Comparison of ENCODE assay signal across 1 cellular context in genomic region chr5:131635755-131636479, GRCh38.
TF ChIP-seq lines count a peak whose summit lies in the region.

No MANE protein-coding gene starts in this region.

TF ChIP-seq in HEK293, 187 proteins besides CTCF, POLR2A, EP300 and RAD21 (continued from another document):
- TF ChIP-seq PRDM2 (tag by site-specific recombination; IDR thresholded peaks at IDR 0.05; ENCODE audit: borderline replicate concordance) (no peak), ZNF169 (tag by site-specific recombination; IDR thresholded peaks at IDR 0.05) (no peak), BCL6B (tag by site-specific recombination; IDR thresholded peaks at IDR 0.05) (no peak), ZSCAN5A (tag by site-specific recombination; IDR thresholded peaks at IDR 0.05) (no peak), ZNF514 (tag by site-specific recombination; IDR thresholded peaks at IDR 0.05) (no peak), ZNF23 (tag by site-specific recombination; IDR thresholded peaks at IDR 0.05; ENCODE audit: borderline replicate concordance) (no peak), SP3 (tag by site-specific recombination; IDR thresholded peaks at IDR 0.05) (no peak), ZNF239 (tag by site-specific recombination; IDR thresholded peaks at IDR 0.05) (no peak), PRDM6 (tag by site-specific recombination; IDR thresholded peaks at IDR 0.05) (peak; percentile 49; the same call in 1 of the 2 replicates), ZBTB44 (tag by site-specific recombination; IDR thresholded peaks at IDR 0.05) (no peak), ZBTB17 (tag by site-specific recombination; IDR thresholded peaks at IDR 0.05) (no peak), ZNF530 (tag by site-specific recombination; IDR thresholded peaks at IDR 0.05; ENCODE audit: low read depth) (no peak), ZSCAN4 (tag by site-specific recombination; IDR thresholded peaks at IDR 0.05) (no peak), YY1 (tag by site-specific recombination; IDR thresholded peaks at IDR 0.05) (0 out of 2 replicates have a peak, but pooled peaks have one; percentile 16), PRDM4 (tag by site-specific recombination; IDR thresholded peaks at IDR 0.05) (no peak), ATF2 (tag by site-specific recombination; IDR thresholded peaks at IDR 0.05; ENCODE audit: low read depth) (peak; percentile 94)
